In the genomic region with DNA sequence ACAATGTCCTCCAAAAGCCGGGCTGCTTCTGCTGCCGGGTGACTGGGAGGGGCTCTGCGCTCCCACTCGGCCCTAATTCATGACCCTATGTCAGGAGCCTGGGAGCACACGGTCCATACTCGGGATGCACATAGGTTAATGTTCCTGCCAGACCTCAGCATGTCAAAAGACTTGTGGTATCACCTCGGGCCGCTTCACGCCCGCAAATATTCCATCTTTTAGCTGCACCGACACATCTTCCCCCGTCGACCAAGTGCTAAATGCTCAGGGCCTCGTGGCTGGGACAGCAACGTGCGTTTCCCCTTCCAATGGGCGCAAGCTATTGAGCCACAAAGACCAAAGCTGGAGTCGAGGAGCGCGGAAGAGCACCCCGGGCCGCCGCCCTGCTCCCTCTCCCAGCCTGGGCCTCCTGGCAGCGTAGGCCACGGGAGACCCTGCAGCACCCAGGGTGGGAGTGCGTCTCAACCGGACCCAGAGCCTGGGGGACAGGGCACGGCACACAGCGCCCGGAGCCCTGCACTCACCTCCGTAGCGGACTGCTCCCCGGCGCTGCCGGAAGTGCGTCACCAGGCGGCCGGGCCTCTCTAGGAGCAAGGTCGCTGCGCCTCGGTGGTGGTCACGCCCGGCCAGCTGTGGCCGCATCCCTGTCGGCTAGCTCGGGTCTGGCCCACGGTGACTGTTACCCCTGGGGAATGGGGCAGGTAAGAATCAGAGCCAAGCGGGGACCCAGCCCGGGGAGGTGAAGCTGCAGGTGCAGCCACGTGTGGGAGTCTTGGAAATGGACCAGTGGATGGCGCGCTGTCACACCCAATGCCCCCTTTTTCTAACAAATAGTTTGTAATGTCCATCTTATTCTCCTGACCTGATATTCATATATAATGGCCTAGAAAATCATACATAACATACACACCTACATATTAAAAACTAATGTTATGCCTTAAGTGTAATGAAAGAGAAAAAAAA, we compare ENCODE assay signal across 1 cellular context.
TF ChIP-seq lines count a peak whose summit lies in the region.

Gene ZNF23, minus strand, starts transcription at position 562 of the 963 bp plus-strand sequence. CDS start 5,451 bp downstream, outside the sequence.

TF ChIP-seq in A549, 52 proteins besides CTCF, POLR2A, EP300 and RAD21 (continued from another document):
- TF ChIP-seq ATOH8 (CRISPR knock-in tag; IDR thresholded peaks at IDR 0.05; ENCODE audit: low read depth) (no peak; the same call in 1 of the 2 replicates), MAFK (IDR thresholded peaks at IDR 0.05; ENCODE audit: partially characterized antibody) (no peak), MAZ (IDR thresholded peaks at IDR 0.05; ENCODE audit: borderline replicate concordance, low read depth, low read length) (no peak), TP53 (CRISPR knock-in tag; IDR thresholded peaks at IDR 0.05) (no peak), HES2 (IDR thresholded peaks at IDR 0.05) (no peak), FOSB (CRISPR knock-in tag; IDR thresholded peaks at IDR 0.05) (no peak), CBX2 (IDR thresholded peaks at IDR 0.05; ENCODE audit: borderline replicate concordance, low read depth) (no peak), MYC (IDR thresholded peaks at IDR 0.05; ENCODE audit: borderline replicate concordance, low read length) (no peak; the same call in none of the 2 replicates), MAX (IDR thresholded peaks at IDR 0.05) (peak; percentile 95), HOXB5 (CRISPR knock-in tag; IDR thresholded peaks at IDR 0.05) (no peak), NFE2L2 (conservative IDR thresholded peaks at IDR 0.05; ENCODE audit: low read length) (no peak), CHD2 (IDR thresholded peaks at IDR 0.05; ENCODE audit: low read length, partially characterized antibody) (no peak), GATA3 (IDR thresholded peaks at IDR 0.05; ENCODE audit: borderline replicate concordance) (peak; percentile 41; the same call in 1 of the 2 replicates), JUNB (IDR thresholded peaks at IDR 0.05) (no peak), JUN (IDR thresholded peaks at IDR 0.05) (peak; percentile 71 to 95; a peak in 4 of 5 replicates), POLR2AphosphoS2 (conservative IDR thresholded peaks at IDR 0.05; ENCODE audit: low read length) (no peak), FOSL2 (IDR thresholded peaks at IDR 0.05) (no peak), FOSL2 (CRISPR knock-in tag; IDR thresholded peaks at IDR 0.05) (0 out of 2 replicates have a peak, but pooled peaks have one; percentile 18), HDAC2 (IDR thresholded peaks at IDR 0.05) (peak; percentile 13; the same call in 1 of the 2 replicates), BCL3 (IDR thresholded peaks at IDR 0.05) (peak; percentile 86; the same call in 1 of the 3 replicates), NR3C1 (IDR thresholded peaks at IDR 0.05) (no peak), ZNF302 (CRISPR knock-in tag; IDR thresholded peaks at IDR 0.05) (no peak), ZSCAN20 (CRISPR knock-in tag; IDR thresholded peaks at IDR 0.05) (no peak), RARB (CRISPR knock-in tag; IDR thresholded peaks at IDR 0.05) (no peak), CHD4 (IDR thresholded peaks at IDR 0.05; ENCODE audit: borderline replicate concordance) (no peak), EHF (CRISPR knock-in tag; IDR thresholded peaks at IDR 0.05) (no peak), E2F6 (IDR thresholded peaks at IDR 0.05; ENCODE audit: borderline replicate concordance, low read depth) (peak; percentile 72; the same call in 1 of the 2 replicates), PHF8 (IDR thresholded peaks at IDR 0.05; ENCODE audit: borderline replicate concordance, low read depth) (peak; percentile 95), SREBF2 (IDR thresholded peaks at IDR 0.05) (no peak), EHMT2 (IDR thresholded peaks at IDR 0.05; ENCODE audit: low read depth) (no peak), FOXS1 (CRISPR knock-in tag; IDR thresholded peaks at IDR 0.05) (no peak), CBX8 (IDR thresholded peaks at IDR 0.05) (no peak)
- TF ChIP-seq, protein P1, sequence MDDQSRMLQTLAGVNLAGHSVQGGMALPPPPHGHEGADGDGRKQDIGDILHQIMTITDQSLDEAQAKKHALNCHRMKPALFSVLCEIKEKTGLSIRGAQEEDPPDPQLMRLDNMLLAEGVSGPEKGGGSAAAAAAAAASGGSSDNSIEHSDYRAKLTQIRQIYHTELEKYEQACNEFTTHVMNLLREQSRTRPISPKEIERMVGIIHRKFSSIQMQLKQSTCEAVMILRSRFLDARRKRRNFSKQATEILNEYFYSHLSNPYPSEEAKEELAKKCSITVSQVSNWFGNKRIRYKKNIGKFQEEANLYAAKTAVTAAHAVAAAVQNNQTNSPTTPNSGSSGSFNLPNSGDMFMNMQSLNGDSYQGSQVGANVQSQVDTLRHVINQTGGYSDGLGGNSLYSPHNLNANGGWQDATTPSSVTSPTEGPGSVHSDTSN (IDR thresholded peaks at IDR 0.05) = no peak
